ENCODE assay signal across 25 cellular contexts in the genomic region with DNA sequence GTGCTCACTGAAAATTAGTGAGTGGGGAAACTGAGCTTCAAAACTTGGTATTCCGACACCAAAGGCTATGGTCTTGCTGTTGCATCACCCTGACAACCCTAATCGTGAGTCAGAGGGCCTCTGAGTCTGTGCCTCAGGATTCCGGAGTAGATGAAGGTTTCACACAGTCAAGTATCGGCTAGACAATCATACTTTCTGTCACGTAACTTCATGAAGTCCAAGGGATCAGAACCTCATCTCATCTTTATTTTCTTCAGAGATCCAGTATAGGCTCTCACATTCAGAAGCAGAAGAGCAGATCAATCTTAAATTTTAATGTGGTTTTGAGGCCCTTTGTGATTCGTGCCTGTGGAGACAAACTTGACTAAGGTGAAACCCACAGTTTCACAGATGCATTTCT. TPM values are rescaled to one million over a fixed set of nuclear protein-coding genes. Genes with fewer than 3 reads are reported as not detected.
DNase-seq lines count a peak whose midpoint lies in the region; ATAC-seq and TF ChIP-seq lines count a peak whose summit lies in the region.
"Had no signal": no experiment of that assay in that cellular context is flagged by ENCODE, and none has a peak within 500 bp of the region (broad histone marks: within the 10 kb centered on the region; RNA-seq: fewer than 3 reads in every experiment).

No MANE protein-coding gene starts in this region.

- no peaks in the 10 kb centered on the region for H3K27me3 ChIP-seq in breast epithelium
- H3K27me3 ChIP-seq: tibial artery had no signal

- no peak for ATAC-seq in WTC11
- ATAC-seq in HG03432 (IDR thresholded peaks at IDR 0.05; ENCODE audit: unreplicated experiment) = no peak
- no peak for ATAC-seq in HG03571 (IDR thresholded peaks at IDR 0.05; ENCODE audit: unreplicated experiment)
- ATAC-seq: A549; activated CD8-positive, alpha-beta memory T cell treated with anti-CD3 and anti-CD28 coated beads, Interleukin-2, amount 10 ng/mL, durations not matched to agents 7 days and 5 days; esophagus mucosa had no signal

- H3K9me3 Mint-ChIP-seq in MCF 10A (ENCODE audit: unreplicated experiment) (no peaks in the 10 kb centered on the region), WTC11 (peaks cover 30% of the 10 kb centered on the region)
- H3K9me3 Mint-ChIP-seq: activated naive CD8-positive, alpha-beta T cell treated with anti-CD3 and anti-CD28 coated beads for 36 hours had no signal

- H3K36me3 ChIP-seq in breast epithelium = no peaks in the 10 kb centered on the region
- H3K36me3 ChIP-seq: tibial artery had no signal

- TF ChIP-seq POLR2A in breast epithelium (IDR thresholded peaks at IDR 0.05) = no peak

- H3K36me3 Mint-ChIP-seq in MCF 10A (ENCODE audit: insufficient read depth, unreplicated experiment) (no peaks in the 10 kb centered on the region), WTC11 (peaks cover 28% of the 10 kb centered on the region)
- H3K36me3 Mint-ChIP-seq: activated naive CD8-positive, alpha-beta T cell treated with anti-CD3 and anti-CD28 coated beads for 36 hours had no signal

- H3K27ac Mint-ChIP-seq in MCF 10A (ENCODE audit: low read depth, unreplicated experiment) (no peak overlapping the region), WTC11 (peak overlapping the region; percentile 85)
- H3K27ac Mint-ChIP-seq: activated CD8-positive, alpha-beta memory T cell treated with anti-CD3 and anti-CD28 coated beads, Interleukin-2, amount 10 ng/mL, durations not matched to agents 7 days and 5 days; activated naive CD8-positive, alpha-beta T cell treated with anti-CD3 and anti-CD28 coated beads for 36 hours had no signal

- intact Hi-C loops in MCF 10A (cut with micrococcal nuclease) (no loop called here), breast epithelium (cut with DNase I; ENCODE audit: low total_unique reads) (no loop called here)

- no TSS peak for BruUV-seq in MCF 10A (replicated peaks; lab: Mats Ljungman, UMichigan)

- H3K4me1 ChIP-seq in breast epithelium = no peaks in the 10 kb centered on the region
- H3K4me1 ChIP-seq: tibial artery had no signal

- no peaks in the 10 kb centered on the region for H3K9me3 ChIP-seq in breast epithelium
- H3K9me3 ChIP-seq: A549 had no signal

- peak; percentile 72 for DNase-seq in MCF 10A (ENCODE audit: unreplicated experiment)
- DNase-seq in breast epithelium (ENCODE audit: low spot score in 2 of 2) = no peak
- DNase-seq in WTC11 (ENCODE audit: low spot score) = no peak
- DNase-seq in foreskin fibroblast = peak; percentile 3 to 22
- DNase-seq in NCI-H1436 treated with DMSO at 0.1 percent for 48 hours (lab: John Stamatoyannopoulos, UW) = no peak
- no peak for DNase-seq in NCI-H526 (lab: John Stamatoyannopoulos, UW)
- DNase-seq: activated CD4-positive, alpha-beta T cell treated with anti-CD3 and anti-CD28 coated beads for 48 hours; activated CD8-positive, alpha-beta memory T cell treated with anti-CD3 and anti-CD28 coated beads, Interleukin-2, amount 10 ng/mL, durations not matched to agents 7 days and 5 days; activated naive CD8-positive, alpha-beta T cell treated with anti-CD3 and anti-CD28 coated beads for 36 hours; COR-L47; DMS79 treated with DMSO at 0.1 percent for 48 hours; effector memory CD4-positive, alpha-beta T cell; KG1; NCI-H1092; NCI-H2081; SHP77; stimulated activated CD4-positive, alpha-beta T cell treated with anti-CD3 and anti-CD28 coated beads, Interleukin-2, amount 100 ng/mL, for 24 hours; stimulated activated naive CD4-positive, alpha-beta T cell; SW 1271; tibial artery had no signal

- POLR2A ChIA-PET in MCF 10A (lab: Yijun Ruan, JAX) = no interaction called here
- POLR2A ChIA-PET in WTC11 (lab: Charles Lee) = no interaction called here

- H3K27me3 Mint-ChIP-seq in MCF 10A (ENCODE audit: insufficient read depth, unreplicated experiment) = no peaks in the 10 kb centered on the region
- H3K27me3 Mint-ChIP-seq in WTC11 (ENCODE audit: low read depth) = peaks cover 3% of the 10 kb centered on the region
- H3K27me3 Mint-ChIP-seq: activated CD8-positive, alpha-beta memory T cell treated with anti-CD3 and anti-CD28 coated beads, Interleukin-2, amount 10 ng/mL, durations not matched to agents 7 days and 5 days; activated naive CD8-positive, alpha-beta T cell treated with anti-CD3 and anti-CD28 coated beads for 36 hours had no signal

- H3K4me3 Mint-ChIP-seq in MCF 10A (ENCODE audit: unreplicated experiment) (no peak overlapping the region), WTC11 (no peak overlapping the region)
- H3K4me3 Mint-ChIP-seq: activated CD8-positive, alpha-beta memory T cell treated with anti-CD3 and anti-CD28 coated beads, Interleukin-2, amount 10 ng/mL, durations not matched to agents 7 days and 5 days; activated naive CD8-positive, alpha-beta T cell treated with anti-CD3 and anti-CD28 coated beads for 36 hours had no signal

- no peak overlapping the region for H3K27ac ChIP-seq in breast epithelium
- H3K27ac ChIP-seq: A549, skin epidermis, tibial artery had no signal

- H3K4me3 ChIP-seq in breast epithelium = no peak overlapping the region
- no peak overlapping the region for H3K4me3 ChIP-seq in foreskin fibroblast (ENCODE audit: low read depth in 1 of 2, low read length in 2 of 2)
- H3K4me3 ChIP-seq: A549, skin epidermis, tibial artery had no signal

- no peaks in the 10 kb centered on the region for H3K4me1 Mint-ChIP-seq in MCF 10A (ENCODE audit: insufficient read depth, unreplicated experiment)
- H3K4me1 Mint-ChIP-seq in WTC11 = peaks cover 47% of the 10 kb centered on the region

- TF ChIP-seq CTCF in MCF 10A (IDR thresholded peaks at IDR 0.05; ENCODE audit: unreplicated experiment) (no peak), breast epithelium (IDR thresholded peaks at IDR 0.05) (no peak), WTC11 (IDR thresholded peaks at IDR 0.05) (no peak), foreskin fibroblast (IDR thresholded peaks at IDR 0.05; ENCODE audit: low read depth, low read length) (no peak)

- CTCF ChIA-PET in MCF 10A (lab: Yijun Ruan, JAX) (no interaction called here), WTC11 (lab: Charles Lee) (no interaction called here)

TF ChIP-seq in WTC11, 78 proteins besides CTCF, POLR2A, EP300 and RAD21:
- TF ChIP-seq SOX15 (CRISPR knock-in tag; IDR thresholded peaks at IDR 0.05) = no peak
- TF ChIP-seq NR2C2 (CRISPR knock-in tag; IDR thresholded peaks at IDR 0.05) = no peak
- TF ChIP-seq, protein P1, sequence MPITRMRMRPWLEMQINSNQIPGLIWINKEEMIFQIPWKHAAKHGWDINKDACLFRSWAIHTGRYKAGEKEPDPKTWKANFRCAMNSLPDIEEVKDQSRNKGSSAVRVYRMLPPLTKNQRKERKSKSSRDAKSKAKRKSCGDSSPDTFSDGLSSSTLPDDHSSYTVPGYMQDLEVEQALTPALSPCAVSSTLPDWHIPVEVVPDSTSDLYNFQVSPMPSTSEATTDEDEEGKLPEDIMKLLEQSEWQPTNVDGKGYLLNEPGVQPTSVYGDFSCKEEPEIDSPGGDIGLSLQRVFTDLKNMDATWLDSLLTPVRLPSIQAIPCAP (CRISPR knock-in tag; IDR thresholded peaks at IDR 0.05) = no peak
- TF ChIP-seq, protein P2, sequence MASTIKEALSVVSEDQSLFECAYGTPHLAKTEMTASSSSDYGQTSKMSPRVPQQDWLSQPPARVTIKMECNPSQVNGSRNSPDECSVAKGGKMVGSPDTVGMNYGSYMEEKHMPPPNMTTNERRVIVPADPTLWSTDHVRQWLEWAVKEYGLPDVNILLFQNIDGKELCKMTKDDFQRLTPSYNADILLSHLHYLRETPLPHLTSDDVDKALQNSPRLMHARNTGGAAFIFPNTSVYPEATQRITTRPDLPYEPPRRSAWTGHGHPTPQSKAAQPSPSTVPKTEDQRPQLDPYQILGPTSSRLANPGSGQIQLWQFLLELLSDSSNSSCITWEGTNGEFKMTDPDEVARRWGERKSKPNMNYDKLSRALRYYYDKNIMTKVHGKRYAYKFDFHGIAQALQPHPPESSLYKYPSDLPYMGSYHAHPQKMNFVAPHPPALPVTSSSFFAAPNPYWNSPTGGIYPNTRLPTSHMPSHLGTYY (CRISPR knock-in tag; IDR thresholded peaks at IDR 0.05) = no peak
- TF ChIP-seq, protein P3, sequence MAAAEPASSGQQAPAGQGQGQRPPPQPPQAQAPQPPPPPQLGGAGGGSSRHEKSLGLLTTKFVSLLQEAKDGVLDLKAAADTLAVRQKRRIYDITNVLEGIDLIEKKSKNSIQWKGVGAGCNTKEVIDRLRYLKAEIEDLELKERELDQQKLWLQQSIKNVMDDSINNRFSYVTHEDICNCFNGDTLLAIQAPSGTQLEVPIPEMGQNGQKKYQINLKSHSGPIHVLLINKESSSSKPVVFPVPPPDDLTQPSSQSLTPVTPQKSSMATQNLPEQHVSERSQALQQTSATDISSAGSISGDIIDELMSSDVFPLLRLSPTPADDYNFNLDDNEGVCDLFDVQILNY (CRISPR knock-in tag; IDR thresholded peaks at IDR 0.05) = no peak
- TF ChIP-seq, protein P4, sequence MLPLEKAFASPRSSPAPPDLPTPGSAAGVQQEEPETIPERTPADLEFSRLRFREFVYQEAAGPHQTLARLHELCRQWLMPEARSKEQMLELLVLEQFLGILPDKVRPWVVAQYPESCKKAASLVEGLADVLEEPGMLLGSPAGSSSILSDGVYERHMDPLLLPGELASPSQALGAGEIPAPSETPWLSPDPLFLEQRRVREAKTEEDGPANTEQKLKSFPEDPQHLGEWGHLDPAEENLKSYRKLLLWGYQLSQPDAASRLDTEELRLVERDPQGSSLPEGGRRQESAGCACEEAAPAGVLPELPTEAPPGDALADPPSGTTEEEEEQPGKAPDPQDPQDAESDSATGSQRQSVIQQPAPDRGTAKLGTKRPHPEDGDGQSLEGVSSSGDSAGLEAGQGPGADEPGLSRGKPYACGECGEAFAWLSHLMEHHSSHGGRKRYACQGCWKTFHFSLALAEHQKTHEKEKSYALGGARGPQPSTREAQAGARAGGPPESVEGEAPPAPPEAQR (CRISPR knock-in tag; IDR thresholded peaks at IDR 0.05) = no peak

RNA-seq across cellular contexts. Expression of a gene that starts 26.1 kb away (rescaled TPM):
- total RNA-seq in MCF 10A (2022) = 24.0 and 25.6 TPM in 2 replicates
- total RNA-seq in breast epithelium = 10 to 100 TPM; 17.1 to 33.0 (median 19.7) TPM
- total RNA-seq in WTC11 (2021) = 19.9 to 24.8 TPM (median 23.0 TPM) in 3 replicates

Comparison
In these comparisons a context has a peak if more than half of its experiments do, and no peak if none do; other contexts are left out.
1. DNase-seq: peak in MCF 10A (single experiment) and foreskin fibroblast (2 of 2); none in breast epithelium (0 of 2), WTC11 (single experiment), NCI-H1436 treated with DMSO at 0.1 percent for 48 hours (single experiment) and NCI-H526 (0 of 2).